8 cellular contexts compared by ENCODE assay signal in the genomic region with DNA sequence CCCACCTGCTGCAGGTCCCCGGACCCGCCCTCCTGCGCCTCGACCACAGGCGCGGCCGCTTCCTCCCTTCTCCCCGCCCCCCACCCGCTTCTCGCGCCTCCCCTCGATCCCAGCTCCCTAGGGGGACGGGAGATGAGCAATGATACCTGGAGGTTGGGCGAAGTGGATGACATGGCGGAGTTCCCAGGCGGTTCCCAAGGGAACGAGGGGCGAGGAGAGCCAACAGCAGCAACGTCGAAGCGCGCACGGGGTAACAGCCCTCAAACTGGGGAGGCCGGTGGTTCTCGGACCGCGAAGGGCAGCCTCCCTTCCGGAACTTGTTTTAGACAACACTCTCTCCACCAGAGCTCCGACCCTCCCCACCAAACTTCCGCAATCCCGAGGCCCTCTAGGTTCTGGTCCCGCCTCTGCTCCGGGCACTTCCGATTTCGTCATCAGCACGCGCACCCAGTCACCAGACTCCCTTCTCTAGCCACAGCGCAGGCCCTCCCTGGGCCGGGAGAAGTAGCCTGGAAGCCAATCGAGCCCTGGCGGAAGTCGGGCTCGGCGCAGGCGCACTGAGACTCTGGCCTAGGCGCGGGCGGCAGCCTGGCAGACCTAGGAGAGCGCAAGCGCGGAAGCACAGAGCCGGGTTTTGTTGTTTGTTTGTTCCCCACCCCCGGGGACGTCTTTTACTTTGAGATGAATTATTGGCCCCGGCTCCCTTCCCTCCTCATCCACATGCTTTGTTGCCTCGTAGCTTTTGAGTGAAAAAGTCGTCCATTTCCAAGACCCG. TPM values are rescaled to one million over a fixed set of nuclear protein-coding genes. Genes with fewer than 3 reads are reported as not detected.
DNase-seq lines count a peak whose midpoint lies in the region; ATAC-seq and TF ChIP-seq lines count a peak whose summit lies in the region.

A gene (minus strand): TSS at position 390 of the 775 bp plus-strand sequence. CDS start 217 bp downstream, at position 173.

- in situ Hi-C loops in GM13977 (cut with MboI; ENCODE audit: low pct_unique_long_range_greater_than_20kb, low sequenced_read_pairs, unreplicated experiment), result no loop called here

- H3K27me3 Mint-ChIP-seq in T-helper 1 cell treated with Interleukin-12 subunit alpha and Interleukin-12 subunit beta and Interleukin-4 antibody, amounts not matched to agents 30 μg/mL and 1 μg/mL, for 36 hours (ENCODE audit: low read depth), result no peaks in the 10 kb centered on the region

- H3K4me1 ChIP-seq in heart right ventricle, result peaks cover 5 to 47% (median 24%) of the 10 kb centered on the region in 9 donors
- peaks cover 18 to 42% (median 20%) of the 10 kb centered on the region in 4 donors for H3K4me1 ChIP-seq in upper lobe of left lung

- WGBS in heart right ventricle, 2 donors, result 0% methylated on average over 58 of the region's 58 CpGs
- 0% methylated on average over 23 to 58 of the region's 58 CpGs for WGBS in upper lobe of left lung, 2 donors

- H3K9me3 ChIP-seq in heart right ventricle (no peaks in the 10 kb centered on the region), upper lobe of left lung (no peaks in the 10 kb centered on the region)

- intact Hi-C loops in heart right ventricle (cut with DNase I) (loop anchor here in 7 of 10 donors (1.0 to 10.0 kb wide), 8 partner anchors 55 to 707 kb away; a partner anchor contains a TSS), posterior cingulate gyrus (cut with DNase I) (loop anchor here (1.0 to 10.0 kb wide), 3 partner anchors 55 to 897 kb away; a partner anchor contains a TSS)

- peak within 1 kb of the TSS; percentile 90 for H3K27ac Mint-ChIP-seq in T-helper 1 cell treated with Interleukin-12 subunit alpha and Interleukin-12 subunit beta and Interleukin-4 antibody, amounts not matched to agents 30 μg/mL and 1 μg/mL, for 36 hours

- H3K36me3 ChIP-seq in heart right ventricle (peaks cover 0 to 33% (median 0%) of the 10 kb centered on the region in 9 donors), upper lobe of left lung (peaks cover 0 to 18% (median 6%) of the 10 kb centered on the region in 4 donors)

- H3K4me3 Mint-ChIP-seq in T-helper 1 cell treated with Interleukin-12 subunit alpha and Interleukin-12 subunit beta and Interleukin-4 antibody, amounts not matched to agents 30 μg/mL and 1 μg/mL, for 36 hours, result peak within 1 kb of the TSS; percentile 88

- peak; percentile 95 for ATAC-seq in HG02884 (IDR thresholded peaks at IDR 0.05; ENCODE audit: unreplicated experiment)
- ATAC-seq in heart right ventricle, result peak; percentile 99
- peak; percentile 98 to 100 for ATAC-seq in upper lobe of left lung (ENCODE audit: low FRiP score in 2 of 2)

- TF ChIP-seq EP300 in upper lobe of left lung (IDR thresholded peaks at IDR 0.05), result peak in 1 of 4 donors; percentile 73

- H3K4me3 ChIP-seq in heart right ventricle (peak within 1 kb of the TSS; percentile 65 to 97 (median 86)), upper lobe of left lung (peak within 1 kb of the TSS; percentile 80 to 97 (median 93))

- no peaks in the 10 kb centered on the region for H3K9me3 Mint-ChIP-seq in T-helper 1 cell treated with Interleukin-12 subunit alpha and Interleukin-12 subunit beta and Interleukin-4 antibody, amounts not matched to agents 30 μg/mL and 1 μg/mL, for 36 hours

- no peaks in the 10 kb centered on the region for H3K27me3 ChIP-seq in heart right ventricle
- H3K27me3 ChIP-seq in upper lobe of left lung, result no peaks in the 10 kb centered on the region

- DNase-seq in GM13977 (ENCODE audit: low spot score), result peak; percentile 96
- peak; percentile 95 for DNase-seq in NCI-H1694 (lab: John Stamatoyannopoulos, UW)
- DNase-seq in amniotic stem cell (lab: John Stamatoyannopoulos, UW), result peak; percentile 99
- peak; percentile 99 to 100 for DNase-seq in heart right ventricle
- peak; percentile 99 to 100 (median 100) for DNase-seq in posterior cingulate gyrus
- DNase-seq in upper lobe of left lung, result peak; percentile 99 to 100

- peaks cover 3% of the 10 kb centered on the region for H3K36me3 Mint-ChIP-seq in T-helper 1 cell treated with Interleukin-12 subunit alpha and Interleukin-12 subunit beta and Interleukin-4 antibody, amounts not matched to agents 30 μg/mL and 1 μg/mL, for 36 hours (ENCODE audit: low read depth)

- H3K4me1 Mint-ChIP-seq in T-helper 1 cell treated with Interleukin-12 subunit alpha and Interleukin-12 subunit beta and Interleukin-4 antibody, amounts not matched to agents 30 μg/mL and 1 μg/mL, for 36 hours (ENCODE audit: low read depth), result peaks cover 17% of the 10 kb centered on the region

- TF ChIP-seq CTCF in GM13977 (IDR thresholded peaks at IDR 0.05; ENCODE audit: extremely low read depth, insufficient read depth, missing control alignments) (no peak), heart right ventricle (IDR thresholded peaks at IDR 0.05) (peak in 1 of 9 donors; percentile 20), upper lobe of left lung (IDR thresholded peaks at IDR 0.05) (peak in 5 of 6 experiments; percentile 6 to 49 (median 44))

- peak within 1 kb of the TSS; percentile 92 to 99 (median 94) for H3K27ac ChIP-seq in heart right ventricle
- peak within 1 kb of the TSS; percentile 88 to 98 (median 94) for H3K27ac ChIP-seq in upper lobe of left lung

- TF ChIP-seq POLR2A in upper lobe of left lung (IDR thresholded peaks at IDR 0.05), result peak in 3 of 4 donors; percentile 76 to 94 (median 83)

RNA-seq across cellular contexts. Expression of the gene that starts here (rescaled TPM):
- total RNA-seq in heart right ventricle, result 10 to 100 TPM; 19.7 to 39.6 (median 22.8) TPM
- 1 to 10 TPM; 6.1 to 7.3 TPM for polyA plus RNA-seq in heart right ventricle
- total RNA-seq in upper lobe of left lung, result 10 to 100 TPM; 24.1 to 63.7 (median 37.9) TPM

Comparison
In these comparisons a context has a peak if more than half of its experiments do, and no peak if none do; other contexts are left out.
1. Peak in every context shown above with its lines: DNase-seq, ATAC-seq, H3K4me3 ChIP-seq and H3K27ac ChIP-seq.